1 cellular context compared by ENCODE assay signal in genomic region chr20:38229376-38230252, GRCh38.
TF ChIP-seq lines count a peak whose summit lies in the region.

No MANE protein-coding gene starts in this region.

TF ChIP-seq in liver, 16 proteins besides CTCF, POLR2A, EP300 and RAD21 (continued from another document):
- TF ChIP-seq ZBTB33 (IDR thresholded peaks at IDR 0.05) (no peak), GABPA (IDR thresholded peaks at IDR 0.05 in 1 of 2, conservative IDR thresholded peaks at IDR 0.05 in 1 of 2) (no peak), SP1 (IDR thresholded peaks at IDR 0.05) (no peak), ATF3 (IDR thresholded peaks at IDR 0.05) (no peak), TAF1 (conservative IDR thresholded peaks at IDR 0.05) (no peak), EGR1 (IDR thresholded peaks at IDR 0.05; ENCODE audit: low read depth in 2 of 2) (no peak), FOXA1 (IDR thresholded peaks at IDR 0.05) (no peak), HNF4G (IDR thresholded peaks at IDR 0.05) (no peak), FOXA2 (IDR thresholded peaks at IDR 0.05) (no peak)
